8 cellular contexts compared by ENCODE assay signal in the genomic region with DNA sequence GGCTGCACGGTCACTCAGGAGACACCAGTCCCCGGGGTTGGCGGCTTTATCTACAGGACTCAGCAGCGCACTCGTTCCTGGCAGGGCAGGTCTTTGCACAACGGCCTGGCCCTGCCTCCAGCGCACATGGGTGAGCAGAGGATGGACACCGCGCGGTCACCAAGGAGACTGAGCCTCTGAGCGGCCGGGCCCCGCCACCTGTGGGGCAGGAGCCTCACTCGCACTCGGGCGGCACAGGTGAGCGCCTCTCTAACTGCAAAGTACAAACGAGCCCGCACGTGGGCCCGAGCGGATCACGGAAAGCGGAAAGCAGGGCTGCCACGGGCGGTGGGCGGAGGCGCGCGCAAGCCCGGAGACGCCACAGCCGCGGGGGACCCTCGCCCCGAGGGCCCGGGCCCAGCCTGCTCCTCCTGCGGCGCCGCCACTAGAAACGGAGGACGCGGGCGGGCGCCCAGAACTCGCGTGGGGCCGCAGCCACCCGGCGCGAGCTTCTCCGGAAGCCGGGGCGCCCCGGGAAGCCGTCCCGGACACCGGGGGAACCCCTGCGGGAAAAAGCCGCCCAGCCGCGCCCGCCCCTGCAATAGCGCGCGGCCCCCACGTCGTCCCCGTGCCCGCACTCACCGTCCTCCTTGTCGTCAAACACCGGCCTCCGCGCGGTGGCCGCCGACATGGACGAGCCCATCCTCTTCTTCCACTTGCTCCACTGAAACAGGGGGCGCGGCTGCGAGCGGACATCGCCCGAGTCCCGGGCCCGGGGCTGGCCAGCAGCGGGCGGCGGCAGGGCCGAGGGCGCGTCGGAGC. TPM values are rescaled to one million over a fixed set of nuclear protein-coding genes. Genes with fewer than 3 reads are reported as not detected.
DNase-seq lines count a peak whose midpoint lies in the region; ATAC-seq and TF ChIP-seq lines count a peak whose summit lies in the region.

No MANE protein-coding gene starts in this region.

- peak overlapping the region; percentile 81 for H3K4me3 ChIP-seq in BLaER1
- H3K4me3 ChIP-seq in ectodermal cell (ENCODE audit: insufficient read depth, low read depth, low read length), result peak overlapping the region; percentile 34
- peak overlapping the region; percentile 3 for H3K4me3 ChIP-seq in mucosa of descending colon
- peak overlapping the region; percentile 82 for H3K4me3 ChIP-seq in thymus (ENCODE audit: low read length)

- no peak overlapping the region for H3K27ac ChIP-seq in BLaER1
- no peak overlapping the region for H3K27ac ChIP-seq in ectodermal cell (ENCODE audit: insufficient read depth, low read depth, low read length, poor library complexity, severe bottlenecking)
- H3K27ac ChIP-seq in thymus (ENCODE audit: low read depth), result no peak overlapping the region

- ATAC-seq in GM19452 (IDR thresholded peaks at IDR 0.05; ENCODE audit: unreplicated experiment) (peak; percentile 15), mucosa of descending colon (peak; percentile 17)

- peaks cover 17% of the 10 kb centered on the region for H3K9me3 ChIP-seq in BLaER1
- no peaks in the 10 kb centered on the region for H3K9me3 ChIP-seq in ectodermal cell (ENCODE audit: control insufficient read depth, low read length)
- no peaks in the 10 kb centered on the region for H3K9me3 ChIP-seq in mucosa of descending colon
- no peaks in the 10 kb centered on the region for H3K9me3 ChIP-seq in thymus (ENCODE audit: control insufficient read depth)

- peaks cover 52% of the 10 kb centered on the region for H4K20me1 ChIP-seq in BLaER1

- peak overlapping the region; percentile 98 for H3K4me2 ChIP-seq in BLaER1

- no peak for TF ChIP-seq CTCF in mucosa of descending colon (IDR thresholded peaks at IDR 0.05)

- H3K36me3 ChIP-seq in BLaER1, result 0 out of 2 replicates have a peak, but pooled peaks cover 6% of the 10 kb centered on the region
- no peaks in the 10 kb centered on the region for H3K36me3 ChIP-seq in ectodermal cell (ENCODE audit: control insufficient read depth, insufficient read depth, low read length)
- H3K36me3 ChIP-seq in mucosa of descending colon (ENCODE audit: low read depth), result no peaks in the 10 kb centered on the region
- H3K36me3 ChIP-seq in thymus (ENCODE audit: control insufficient read depth, insufficient read depth), result no peaks in the 10 kb centered on the region

- DNase-seq in HT-29 (ENCODE audit: low spot score) (peak; percentile 68), mucosa of descending colon (peak; percentile 44 to 71 (median 67)), NCI-H128 (lab: John Stamatoyannopoulos, UW; ENCODE audit: unreplicated experiment) (no peak)
- peak; percentile 47 for DNase-seq in activated CD4-positive, alpha-beta T cell treated with anti-CD3 and anti-CD28 coated beads for 48 hours

- WGBS in ectodermal cell, 2 experiments, result 9% methylated on average over 94 of the region's 94 CpGs
- 5% methylated on average over 94 of the region's 94 CpGs for WGBS in thymus

- intact Hi-C loops in mucosa of descending colon (cut with DNase I, micrococcal nuclease), result no loop called here

- H3K4me1 ChIP-seq in BLaER1 (peaks cover 64% of the 10 kb centered on the region), ectodermal cell (ENCODE audit: control insufficient read depth, insufficient read depth, low read length) (peaks cover 4% of the 10 kb centered on the region), mucosa of descending colon (ENCODE audit: low read depth) (peaks cover 13% of the 10 kb centered on the region), thymus (ENCODE audit: control insufficient read depth, insufficient read depth, low read length) (peaks cover 11% of the 10 kb centered on the region)

- H3K9ac ChIP-seq in BLaER1, result peak overlapping the region; percentile 64

- peaks cover 50% of the 10 kb centered on the region for H3K27me3 ChIP-seq in BLaER1
- H3K27me3 ChIP-seq in ectodermal cell (ENCODE audit: control insufficient read depth, insufficient read depth, low read length, poor library complexity, severe bottlenecking), result peaks cover 66% of the 10 kb centered on the region
- H3K27me3 ChIP-seq in thymus (ENCODE audit: control insufficient read depth, insufficient read depth), result peaks cover 29% of the 10 kb centered on the region

RNA-seq across cellular contexts. Expression of gene STK32C, which starts 0.6 kb away (rescaled TPM):
- total RNA-seq in HT-29 (2014; rRNA removed; shearing (Covaris generic)), result 19.4 and 20.8 TPM in 2 replicates
- 20.6 TPM for polyA plus RNA-seq in ectodermal cell (2013, experiment 1 of 4)
- 20.2 TPM for polyA plus RNA-seq in ectodermal cell (2013, experiment 2 of 4)
- polyA plus RNA-seq in ectodermal cell (2013, experiment 3 of 4), result 19.6 TPM
- polyA plus RNA-seq in ectodermal cell (2013, experiment 4 of 4), result 23.7 TPM
- total RNA-seq in mucosa of descending colon, result 10 to 100 TPM in 2 of 3 donors, 1 to 10 TPM in 1; 4.5 to 11.5 (median 11.1) TPM
- polyA plus RNA-seq in thymus, result 18.7 TPM

RNA-seq across cellular contexts. Expression of gene LRRC27, which starts 24.8 kb away (rescaled TPM):
- total RNA-seq in HT-29 (2014; rRNA removed; shearing (Covaris generic)), result 3.3 and 11.1 TPM in 2 replicates
- 14.0 TPM for polyA plus RNA-seq in ectodermal cell (2013, experiment 1 of 4)
- 13.8 TPM for polyA plus RNA-seq in ectodermal cell (2013, experiment 2 of 4)
- 12.1 TPM for polyA plus RNA-seq in ectodermal cell (2013, experiment 3 of 4)
- polyA plus RNA-seq in ectodermal cell (2013, experiment 4 of 4), result 10.5 TPM
- 10 to 100 TPM in 2 of 3 donors, 1 to 10 TPM in 1; 6.9 to 12.2 (median 11.1) TPM for total RNA-seq in mucosa of descending colon
- 8.7 TPM for polyA plus RNA-seq in thymus

Comparison
In these comparisons a context has a peak if more than half of its experiments do, and no peak if none do; other contexts are left out.
1. H3K4me3 ChIP-seq: peak in every context shown above with its lines; median percentile 82 in thymus; 81 in BLaER1; 34 in ectodermal cell; 3 in mucosa of descending colon.